Comparison of ENCODE assay signal across 1 cellular context in genomic region chr14:55605793-55606192, GRCh38.
A peak's percentile ranks its signal among the peaks of the same experiment; 100 is the strongest.
TF ChIP-seq lines count a peak whose summit lies in the region.

No MANE protein-coding gene starts in this region.

TF ChIP-seq in HepG2, 621 proteins besides CTCF, POLR2A, EP300 and RAD21 (continues in another document):
- TF ChIP-seq NCOA2 (CRISPR knock-in tag; IDR thresholded peaks at IDR 0.05) = peak; percentile 63; the same call in 1 of the 2 replicates
- TF ChIP-seq HINFP (CRISPR knock-in tag; IDR thresholded peaks at IDR 0.05; ENCODE audit: low read depth) = no peak
- no peak for TF ChIP-seq BHLHE40 (IDR thresholded peaks at IDR 0.05; ENCODE audit: low read length)
- TF ChIP-seq FOXK2 (IDR thresholded peaks at IDR 0.05) = no peak
- TF ChIP-seq SAP130 (CRISPR knock-in tag; IDR thresholded peaks at IDR 0.05; ENCODE audit: low read depth) = peak; percentile 38
- TF ChIP-seq ZNF362 (CRISPR knock-in tag; IDR thresholded peaks at IDR 0.05; ENCODE audit: borderline replicate concordance) = peak; percentile 78; the same call in 1 of the 2 replicates
- peak; percentile 30; the same call in 1 of the 2 replicates for TF ChIP-seq NR2F6 (IDR thresholded peaks at IDR 0.05)
- 0 out of 2 replicates have a peak, but pooled peaks have one; percentile 9 for TF ChIP-seq NR2F6 (CRISPR knock-in tag; IDR thresholded peaks at IDR 0.05)
- TF ChIP-seq SOX13 (IDR thresholded peaks at IDR 0.05) = no peak
- TF ChIP-seq SOX13 (CRISPR knock-in tag; conservative IDR thresholded peaks at IDR 0.05 in 1 of 2, IDR thresholded peaks at IDR 0.05 in 1 of 2) = peak in 1 of 2 experiments; percentile 60; a peak in 1 of 4 replicates
- no peak for TF ChIP-seq ZNF646 (CRISPR knock-in tag; IDR thresholded peaks at IDR 0.05)
- TF ChIP-seq THYN1 (CRISPR knock-in tag; IDR thresholded peaks at IDR 0.05; ENCODE audit: borderline replicate concordance, low read depth) = no peak
- TF ChIP-seq ZNF562 (CRISPR knock-in tag; IDR thresholded peaks at IDR 0.05; ENCODE audit: borderline replicate concordance) = no peak
- no peak for TF ChIP-seq MNT (IDR thresholded peaks at IDR 0.05)
- TF ChIP-seq ZNF501 (CRISPR knock-in tag; IDR thresholded peaks at IDR 0.05) = no peak
- TF ChIP-seq ARID5B (CRISPR knock-in tag; IDR thresholded peaks at IDR 0.05) = peak; percentile 74
- no peak for TF ChIP-seq TRIM24 (CRISPR knock-in tag; IDR thresholded peaks at IDR 0.05)
- TF ChIP-seq HNRNPLL (IDR thresholded peaks at IDR 0.05; ENCODE audit: low read depth, low read length, poor library complexity, severe bottlenecking) = no peak
- TF ChIP-seq NFE2L1 (CRISPR knock-in tag; IDR thresholded peaks at IDR 0.05; ENCODE audit: borderline replicate concordance) = no peak
- TF ChIP-seq ZNF496 (CRISPR knock-in tag; IDR thresholded peaks at IDR 0.05; ENCODE audit: insufficient replicate concordance) = no peak
- TF ChIP-seq MTA1 (CRISPR knock-in tag; IDR thresholded peaks at IDR 0.05; ENCODE audit: borderline replicate concordance) = no peak
- TF ChIP-seq ZNF263 (CRISPR knock-in tag; IDR thresholded peaks at IDR 0.05) = no peak
- TF ChIP-seq EED (CRISPR knock-in tag; IDR thresholded peaks at IDR 0.05) = no peak
- no peak for TF ChIP-seq NRL (CRISPR knock-in tag; IDR thresholded peaks at IDR 0.05; ENCODE audit: borderline replicate concordance)
- no peak for TF ChIP-seq ZNF691 (CRISPR knock-in tag; IDR thresholded peaks at IDR 0.05; ENCODE audit: borderline replicate concordance, low read depth)
- TF ChIP-seq HNRNPUL1 (IDR thresholded peaks at IDR 0.05; ENCODE audit: low read depth, low read length) = 0 out of 2 replicates have a peak, but pooled peaks have one; percentile 18
- TF ChIP-seq POLR2AphosphoS2 (IDR thresholded peaks at IDR 0.05; ENCODE audit: low read depth, low read length) = no peak
- TF ChIP-seq XBP1 (CRISPR knock-in tag; IDR thresholded peaks at IDR 0.05) = no peak
- no peak for TF ChIP-seq ZNF382 (CRISPR knock-in tag; IDR thresholded peaks at IDR 0.05; ENCODE audit: borderline replicate concordance)
- peak; percentile 28 for TF ChIP-seq PHF5A (CRISPR knock-in tag; IDR thresholded peaks at IDR 0.05; ENCODE audit: low read depth, unreplicated experiment)
- peak; percentile 88 for TF ChIP-seq TEAD3 (CRISPR knock-in tag; optimal IDR thresholded peaks at IDR 0.05; ENCODE audit: borderline replicate concordance)
- no peak for TF ChIP-seq KMT2A (CRISPR knock-in tag; IDR thresholded peaks at IDR 0.05)
- no peak for TF ChIP-seq ELF1 (CRISPR knock-in tag; IDR thresholded peaks at IDR 0.05)
- TF ChIP-seq CHD4 (IDR thresholded peaks at IDR 0.05; ENCODE audit: borderline replicate concordance, low read length) = no peak
- TF ChIP-seq TP53 (CRISPR knock-in tag; conservative IDR thresholded peaks at IDR 0.05) = no peak
- 0 out of 2 replicates have a peak, but pooled peaks have one; percentile 42 for TF ChIP-seq HMG20A (CRISPR knock-in tag; IDR thresholded peaks at IDR 0.05; ENCODE audit: borderline replicate concordance)
- TF ChIP-seq ZFP41 (CRISPR knock-in tag; IDR thresholded peaks at IDR 0.05; ENCODE audit: borderline replicate concordance) = no peak
- no peak for TF ChIP-seq GZF1 (CRISPR knock-in tag; IDR thresholded peaks at IDR 0.05)
- peak; percentile 19; the same call in 1 of the 2 replicates for TF ChIP-seq RXRB (CRISPR knock-in tag; IDR thresholded peaks at IDR 0.05; ENCODE audit: borderline replicate concordance)
- TF ChIP-seq SIX1 (CRISPR knock-in tag; IDR thresholded peaks at IDR 0.05; ENCODE audit: borderline replicate concordance) = peak; percentile 97
- TF ChIP-seq FOXJ3 (CRISPR knock-in tag; IDR thresholded peaks at IDR 0.05; ENCODE audit: borderline replicate concordance) = peak; percentile 56; the same call in 1 of the 2 replicates
- TF ChIP-seq NBN (conservative IDR thresholded peaks at IDR 0.05) = no peak
- no peak for TF ChIP-seq ZNF75D (CRISPR knock-in tag; IDR thresholded peaks at IDR 0.05; ENCODE audit: borderline replicate concordance)
- TF ChIP-seq GATAD2A (CRISPR knock-in tag; IDR thresholded peaks at IDR 0.05) = peak; percentile 73
- no peak for TF ChIP-seq ZSCAN29 (CRISPR knock-in tag; conservative IDR thresholded peaks at IDR 0.05)
- no peak for TF ChIP-seq ZBTB10 (CRISPR knock-in tag; IDR thresholded peaks at IDR 0.05; ENCODE audit: borderline replicate concordance)
- TF ChIP-seq ZNF670 (CRISPR knock-in tag; IDR thresholded peaks at IDR 0.05; ENCODE audit: borderline replicate concordance) = no peak
